ENCODE assay signal across 12 cellular contexts in genomic region chr11:3155691-3156258, GRCh38. TPM values are rescaled to one million over a fixed set of nuclear protein-coding genes. Genes with fewer than 3 reads are reported as not detected.
DNase-seq lines count a peak whose midpoint lies in the region; ATAC-seq, FAIRE-seq and TF ChIP-seq lines count a peak whose summit lies in the region.
"Had no signal": no experiment of that assay in that cellular context is flagged by ENCODE, and none has a peak within 500 bp of the region (broad histone marks: within the 10 kb centered on the region; RNA-seq: fewer than 3 reads in every experiment).

No MANE protein-coding gene starts in this region.

- TF ChIP-seq CTCF in NB4 (IDR thresholded peaks at IDR 0.05; ENCODE audit: low read depth, low read length) (no peak), nephron (IDR thresholded peaks at IDR 0.05; ENCODE audit: unreplicated experiment in 3 of 3) (no peak), uterus (IDR thresholded peaks at IDR 0.05) (no peak)

- no peaks in the 10 kb centered on the region for H3K36me3 ChIP-seq in uterus

- H3K4me3 Mint-ChIP-seq in nephron, result peak overlapping the region; percentile 55 to 73 (median 55)

- TF ChIP-seq POLR2A in NB4 (IDR thresholded peaks at IDR 0.05; ENCODE audit: extremely low read depth, insufficient read length), result no peak
- no peak for TF ChIP-seq POLR2A in uterus (IDR thresholded peaks at IDR 0.05)

- H3K4me3 ChIP-seq in NB4 (ENCODE audit: low read depth, low read length), result peak overlapping the region; percentile 57
- peak overlapping the region; percentile 6 to 12 for H3K4me3 ChIP-seq in uterus

- H3K27me3 Mint-ChIP-seq in nephron (ENCODE audit: low read depth), result no peaks in the 10 kb centered on the region

- no peaks in the 10 kb centered on the region for H3K9me3 ChIP-seq in uterus

- peaks cover 66% of the 10 kb centered on the region for H3K4me1 Mint-ChIP-seq in nephron

- no peaks in the 10 kb centered on the region for H3K9me3 Mint-ChIP-seq in nephron

- no peak for ATAC-seq in GM18511 (IDR thresholded peaks at IDR 0.05; ENCODE audit: unreplicated experiment)
- ATAC-seq: sciatic nerve had no signal

- H3K4me1 ChIP-seq in uterus, result peaks cover 0 to 31% of the 10 kb centered on the region in 2 donors

- no peaks in the 10 kb centered on the region for H3K27me3 ChIP-seq in uterus

- H3K36me3 Mint-ChIP-seq in nephron (ENCODE audit: low read depth), result no peaks in the 10 kb centered on the region

- peak overlapping the region; percentile 82 to 90 (median 84) for H3K27ac Mint-ChIP-seq in nephron

- FAIRE-seq in urothelium cell line (lab: Jason Lieb, UNC), result no peak
- FAIRE-seq: G401.6 had no signal

- peak; percentile 69 for DNase-seq in NB4 (ENCODE audit: low read depth)
- peak; percentile 79 for DNase-seq in fibroblast of gingiva (ENCODE audit: low read depth)
- no peak for DNase-seq in uterus
- no peak for DNase-seq in DMS153 treated with DMSO at 0.1 percent for 48 hours (lab: John Stamatoyannopoulos, UW; ENCODE audit: unreplicated experiment)
- DNase-seq in urothelium cell line (ENCODE audit: low spot score), result no peak
- DNase-seq: caudate nucleus, KBM-7, NCI-H510A treated with DMSO at 0.1 percent for 48 hours had no signal

- H3K27ac ChIP-seq in uterus, result peak overlapping the region; percentile 59 to 78

- intact Hi-C loops in uterus (cut with DNase I; ENCODE audit: low total_unique reads), result no loop called here

RNA-seq across cellular contexts. Expression of gene OSBPL5, which starts 9.3 kb away (rescaled TPM):
- total RNA-seq in uterus, result 10 to 100 TPM; 24.7 to 83.3 (median 48.2) TPM

Comparison
In these comparisons a context has a peak if more than half of its experiments do, and no peak if none do; other contexts are left out.
1. DNase-seq: peak in NB4 (single experiment) and fibroblast of gingiva (single experiment); none in uterus (0 of 2), DMS153 treated with DMSO at 0.1 percent for 48 hours (single experiment) and urothelium cell line (single experiment).